Comparison of ENCODE assay signal across 1 cellular context in the genomic region with DNA sequence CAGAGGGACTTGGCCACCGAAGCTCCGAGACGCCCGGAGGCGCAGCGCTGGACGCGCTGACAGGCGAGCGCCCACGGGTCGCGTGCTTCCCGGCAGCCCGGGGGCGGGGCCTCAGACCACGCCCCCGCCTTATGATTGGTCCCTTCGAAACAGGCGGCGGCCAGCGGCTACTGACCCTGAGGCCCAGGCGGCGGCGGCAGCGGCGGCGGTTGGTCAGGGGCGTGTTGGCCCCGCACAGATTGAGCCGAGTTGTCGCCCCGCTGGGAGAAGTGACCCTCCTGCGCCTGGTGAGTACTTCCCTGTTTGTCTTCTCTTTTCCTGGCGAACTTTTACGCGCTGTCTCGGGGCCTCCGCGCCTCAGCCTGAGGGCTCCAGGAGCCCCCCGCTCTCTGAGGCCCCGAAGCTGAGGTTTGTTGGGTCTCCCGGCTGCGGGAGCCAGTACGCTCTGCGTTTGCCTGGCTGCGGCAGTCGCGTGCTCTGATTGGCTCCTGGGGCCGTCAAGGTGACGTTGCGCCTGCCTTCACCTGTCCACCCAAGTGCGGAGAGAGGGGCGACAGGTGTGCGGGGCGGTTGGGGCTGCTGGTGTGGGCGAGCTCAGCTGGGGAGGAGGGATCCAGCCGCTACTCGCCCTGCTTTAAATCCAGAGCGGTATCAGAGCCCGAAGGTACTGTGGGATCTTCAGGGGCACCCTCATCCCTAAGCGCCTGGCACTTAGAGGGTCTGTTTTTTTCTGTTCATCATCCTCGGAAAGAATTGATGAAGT.
TF ChIP-seq lines count a peak whose summit lies in the region.

A gene (plus strand): TSS at position 186 of the 763 bp plus-strand sequence. CDS start 21,221 bp downstream, outside the sequence.

TF ChIP-seq in H1, 55 proteins besides CTCF, POLR2A, EP300 and RAD21:
- TF ChIP-seq SIN3A (conservative IDR thresholded peaks at IDR 0.05 in 1 of 2, IDR thresholded peaks at IDR 0.05 in 1 of 2; ENCODE audit: low read depth in 1 of 2, low read length in 2 of 2): peak in 1 of 2 experiments; percentile 69; a peak in 2 of 4 replicates
- no peak for TF ChIP-seq FOSL1 (IDR thresholded peaks at IDR 0.05; ENCODE audit: insufficient read depth, low read depth, low read length)
- TF ChIP-seq NRF1 (IDR thresholded peaks at IDR 0.05; ENCODE audit: low read depth, low read length): no peak
- TF ChIP-seq TBP (IDR thresholded peaks at IDR 0.05; ENCODE audit: low read depth, low read length): no peak; the same call in 1 of the 2 replicates
- no peak for TF ChIP-seq KDM1A (IDR thresholded peaks at IDR 0.05; ENCODE audit: borderline replicate concordance, low read length)
- TF ChIP-seq CREB1 (IDR thresholded peaks at IDR 0.05): peak; percentile 69
- TF ChIP-seq GABPA (IDR thresholded peaks at IDR 0.05; ENCODE audit: borderline replicate concordance, insufficient read depth, low read length): no peak
- no peak for TF ChIP-seq SAP30 (IDR thresholded peaks at IDR 0.05; ENCODE audit: insufficient read depth, insufficient replicate concordance, low read length)
- TF ChIP-seq JUND (IDR thresholded peaks at IDR 0.05; ENCODE audit: low read length): no peak
- no peak; the same call in 1 of the 2 replicates for TF ChIP-seq SP2 (IDR thresholded peaks at IDR 0.05; ENCODE audit: low read length)
- TF ChIP-seq POLR2AphosphoS5 (IDR thresholded peaks at IDR 0.05; ENCODE audit: low read depth, low read length): peak; percentile 61; the same call in 1 of the 2 replicates
- TF ChIP-seq CHD2 (IDR thresholded peaks at IDR 0.05; ENCODE audit: low read length): peak; percentile 63; the same call in 1 of the 2 replicates
- TF ChIP-seq, protein P1, sequence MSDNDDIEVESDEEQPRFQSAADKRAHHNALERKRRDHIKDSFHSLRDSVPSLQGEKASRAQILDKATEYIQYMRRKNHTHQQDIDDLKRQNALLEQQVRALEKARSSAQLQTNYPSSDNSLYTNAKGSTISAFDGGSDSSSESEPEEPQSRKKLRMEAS (IDR thresholded peaks at IDR 0.05): peak; percentile 69
- TF ChIP-seq ASH2L (IDR thresholded peaks at IDR 0.05; ENCODE audit: low read length): peak; percentile 90
- no peak for TF ChIP-seq RFX5 (IDR thresholded peaks at IDR 0.05; ENCODE audit: borderline replicate concordance, low read depth, low read length)
- no peak for TF ChIP-seq BRCA1 (IDR thresholded peaks at IDR 0.05; ENCODE audit: low read depth, low read length)
- TF ChIP-seq EGR1 (IDR thresholded peaks at IDR 0.05; ENCODE audit: borderline replicate concordance, low read depth, low read length): peak; percentile 79; the same call in 1 of the 2 replicates
- TF ChIP-seq NANOG (IDR thresholded peaks at IDR 0.05; ENCODE audit: insufficient read depth, low read depth, low read length, poor library complexity, severe bottlenecking): no peak
- TF ChIP-seq GTF2F1 (IDR thresholded peaks at IDR 0.05; ENCODE audit: borderline replicate concordance, low read depth, low read length): no peak
- TF ChIP-seq TEAD4 (IDR thresholded peaks at IDR 0.05; ENCODE audit: low read depth, low read length): no peak
- TF ChIP-seq CTBP2 (IDR thresholded peaks at IDR 0.05; ENCODE audit: borderline replicate concordance, insufficient read depth, insufficient read length, low read length): no peak
- TF ChIP-seq HDAC2 (IDR thresholded peaks at IDR 0.05; ENCODE audit: borderline replicate concordance in 1 of 2, low read depth in 2 of 2, low read length in 2 of 2): peak in 1 of 2 experiments; percentile 4; a peak in 1 of 4 replicates
- peak; percentile 91; the same call in 1 of the 2 replicates for TF ChIP-seq RBBP5 (IDR thresholded peaks at IDR 0.05; ENCODE audit: borderline replicate concordance, low read depth, low read length)
- no peak for TF ChIP-seq POU5F1 (IDR thresholded peaks at IDR 0.05; ENCODE audit: low read depth, low read length)
- no peak for TF ChIP-seq RNF2 (IDR thresholded peaks at IDR 0.05; ENCODE audit: borderline replicate concordance, low read depth, low read length, missing control alignments, poor library complexity, severe bottlenecking)
- TF ChIP-seq, protein P2, sequence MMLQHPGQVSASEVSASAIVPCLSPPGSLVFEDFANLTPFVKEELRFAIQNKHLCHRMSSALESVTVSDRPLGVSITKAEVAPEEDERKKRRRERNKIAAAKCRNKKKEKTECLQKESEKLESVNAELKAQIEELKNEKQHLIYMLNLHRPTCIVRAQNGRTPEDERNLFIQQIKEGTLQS (IDR thresholded peaks at IDR 0.05; ENCODE audit: insufficient read depth, low read depth, low read length): no peak
- no peak for TF ChIP-seq SIRT6 (IDR thresholded peaks at IDR 0.05; ENCODE audit: low read length)
- TF ChIP-seq KDM4A (IDR thresholded peaks at IDR 0.05; ENCODE audit: low read depth, low read length, severe bottlenecking): peak; percentile 73
- TF ChIP-seq TAF7 (optimal IDR thresholded peaks at IDR 0.05; ENCODE audit: borderline replicate concordance, low read depth, low read length): peak; percentile 10
- no peak for TF ChIP-seq JUN (IDR thresholded peaks at IDR 0.05; ENCODE audit: low read depth, low read length)
- TF ChIP-seq ZNF274 (IDR thresholded peaks at IDR 0.05; ENCODE audit: borderline replicate concordance, extremely low read depth, low read length): no peak
- TF ChIP-seq, protein P3, sequence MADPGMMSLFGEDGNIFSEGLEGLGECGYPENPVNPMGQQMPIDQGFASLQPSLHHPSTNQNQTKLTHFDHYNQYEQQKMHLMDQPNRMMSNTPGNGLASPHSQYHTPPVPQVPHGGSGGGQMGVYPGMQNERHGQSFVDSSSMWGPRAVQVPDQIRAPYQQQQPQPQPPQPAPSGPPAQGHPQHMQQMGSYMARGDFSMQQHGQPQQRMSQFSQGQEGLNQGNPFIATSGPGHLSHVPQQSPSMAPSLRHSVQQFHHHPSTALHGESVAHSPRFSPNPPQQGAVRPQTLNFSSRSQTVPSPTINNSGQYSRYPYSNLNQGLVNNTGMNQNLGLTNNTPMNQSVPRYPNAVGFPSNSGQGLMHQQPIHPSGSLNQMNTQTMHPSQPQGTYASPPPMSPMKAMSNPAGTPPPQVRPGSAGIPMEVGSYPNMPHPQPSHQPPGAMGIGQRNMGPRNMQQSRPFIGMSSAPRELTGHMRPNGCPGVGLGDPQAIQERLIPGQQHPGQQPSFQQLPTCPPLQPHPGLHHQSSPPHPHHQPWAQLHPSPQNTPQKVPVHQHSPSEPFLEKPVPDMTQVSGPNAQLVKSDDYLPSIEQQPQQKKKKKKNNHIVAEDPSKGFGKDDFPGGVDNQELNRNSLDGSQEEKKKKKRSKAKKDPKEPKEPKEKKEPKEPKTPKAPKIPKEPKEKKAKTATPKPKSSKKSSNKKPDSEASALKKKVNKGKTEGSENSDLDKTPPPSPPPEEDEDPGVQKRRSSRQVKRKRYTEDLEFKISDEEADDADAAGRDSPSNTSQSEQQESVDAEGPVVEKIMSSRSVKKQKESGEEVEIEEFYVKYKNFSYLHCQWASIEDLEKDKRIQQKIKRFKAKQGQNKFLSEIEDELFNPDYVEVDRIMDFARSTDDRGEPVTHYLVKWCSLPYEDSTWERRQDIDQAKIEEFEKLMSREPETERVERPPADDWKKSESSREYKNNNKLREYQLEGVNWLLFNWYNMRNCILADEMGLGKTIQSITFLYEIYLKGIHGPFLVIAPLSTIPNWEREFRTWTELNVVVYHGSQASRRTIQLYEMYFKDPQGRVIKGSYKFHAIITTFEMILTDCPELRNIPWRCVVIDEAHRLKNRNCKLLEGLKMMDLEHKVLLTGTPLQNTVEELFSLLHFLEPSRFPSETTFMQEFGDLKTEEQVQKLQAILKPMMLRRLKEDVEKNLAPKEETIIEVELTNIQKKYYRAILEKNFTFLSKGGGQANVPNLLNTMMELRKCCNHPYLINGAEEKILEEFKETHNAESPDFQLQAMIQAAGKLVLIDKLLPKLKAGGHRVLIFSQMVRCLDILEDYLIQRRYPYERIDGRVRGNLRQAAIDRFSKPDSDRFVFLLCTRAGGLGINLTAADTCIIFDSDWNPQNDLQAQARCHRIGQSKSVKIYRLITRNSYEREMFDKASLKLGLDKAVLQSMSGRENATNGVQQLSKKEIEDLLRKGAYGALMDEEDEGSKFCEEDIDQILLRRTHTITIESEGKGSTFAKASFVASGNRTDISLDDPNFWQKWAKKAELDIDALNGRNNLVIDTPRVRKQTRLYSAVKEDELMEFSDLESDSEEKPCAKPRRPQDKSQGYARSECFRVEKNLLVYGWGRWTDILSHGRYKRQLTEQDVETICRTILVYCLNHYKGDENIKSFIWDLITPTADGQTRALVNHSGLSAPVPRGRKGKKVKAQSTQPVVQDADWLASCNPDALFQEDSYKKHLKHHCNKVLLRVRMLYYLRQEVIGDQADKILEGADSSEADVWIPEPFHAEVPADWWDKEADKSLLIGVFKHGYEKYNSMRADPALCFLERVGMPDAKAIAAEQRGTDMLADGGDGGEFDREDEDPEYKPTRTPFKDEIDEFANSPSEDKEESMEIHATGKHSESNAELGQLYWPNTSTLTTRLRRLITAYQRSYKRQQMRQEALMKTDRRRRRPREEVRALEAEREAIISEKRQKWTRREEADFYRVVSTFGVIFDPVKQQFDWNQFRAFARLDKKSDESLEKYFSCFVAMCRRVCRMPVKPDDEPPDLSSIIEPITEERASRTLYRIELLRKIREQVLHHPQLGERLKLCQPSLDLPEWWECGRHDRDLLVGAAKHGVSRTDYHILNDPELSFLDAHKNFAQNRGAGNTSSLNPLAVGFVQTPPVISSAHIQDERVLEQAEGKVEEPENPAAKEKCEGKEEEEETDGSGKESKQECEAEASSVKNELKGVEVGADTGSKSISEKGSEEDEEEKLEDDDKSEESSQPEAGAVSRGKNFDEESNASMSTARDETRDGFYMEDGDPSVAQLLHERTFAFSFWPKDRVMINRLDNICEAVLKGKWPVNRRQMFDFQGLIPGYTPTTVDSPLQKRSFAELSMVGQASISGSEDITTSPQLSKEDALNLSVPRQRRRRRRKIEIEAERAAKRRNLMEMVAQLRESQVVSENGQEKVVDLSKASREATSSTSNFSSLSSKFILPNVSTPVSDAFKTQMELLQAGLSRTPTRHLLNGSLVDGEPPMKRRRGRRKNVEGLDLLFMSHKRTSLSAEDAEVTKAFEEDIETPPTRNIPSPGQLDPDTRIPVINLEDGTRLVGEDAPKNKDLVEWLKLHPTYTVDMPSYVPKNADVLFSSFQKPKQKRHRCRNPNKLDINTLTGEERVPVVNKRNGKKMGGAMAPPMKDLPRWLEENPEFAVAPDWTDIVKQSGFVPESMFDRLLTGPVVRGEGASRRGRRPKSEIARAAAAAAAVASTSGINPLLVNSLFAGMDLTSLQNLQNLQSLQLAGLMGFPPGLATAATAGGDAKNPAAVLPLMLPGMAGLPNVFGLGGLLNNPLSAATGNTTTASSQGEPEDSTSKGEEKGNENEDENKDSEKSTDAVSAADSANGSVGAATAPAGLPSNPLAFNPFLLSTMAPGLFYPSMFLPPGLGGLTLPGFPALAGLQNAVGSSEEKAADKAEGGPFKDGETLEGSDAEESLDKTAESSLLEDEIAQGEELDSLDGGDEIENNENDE (IDR thresholded peaks at IDR 0.05; ENCODE audit: insufficient replicate concordance, low read length): no peak
- no peak for TF ChIP-seq BCL11A (IDR thresholded peaks at IDR 0.05; ENCODE audit: low read depth in 2 of 2, low read length in 2 of 2)
- no peak for TF ChIP-seq SUZ12 (IDR thresholded peaks at IDR 0.05; ENCODE audit: low read length)
- no peak for TF ChIP-seq SIX5 (IDR thresholded peaks at IDR 0.05; ENCODE audit: low read depth, low read length)
- TF ChIP-seq, protein P4, sequence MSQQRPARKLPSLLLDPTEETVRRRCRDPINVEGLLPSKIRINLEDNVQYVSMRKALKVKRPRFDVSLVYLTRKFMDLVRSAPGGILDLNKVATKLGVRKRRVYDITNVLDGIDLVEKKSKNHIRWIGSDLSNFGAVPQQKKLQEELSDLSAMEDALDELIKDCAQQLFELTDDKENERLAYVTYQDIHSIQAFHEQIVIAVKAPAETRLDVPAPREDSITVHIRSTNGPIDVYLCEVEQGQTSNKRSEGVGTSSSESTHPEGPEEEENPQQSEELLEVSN (IDR thresholded peaks at IDR 0.05): peak; percentile 88
- TF ChIP-seq TCF12 (IDR thresholded peaks at IDR 0.05; ENCODE audit: low read depth, low read length): no peak
- TF ChIP-seq, protein P5, sequence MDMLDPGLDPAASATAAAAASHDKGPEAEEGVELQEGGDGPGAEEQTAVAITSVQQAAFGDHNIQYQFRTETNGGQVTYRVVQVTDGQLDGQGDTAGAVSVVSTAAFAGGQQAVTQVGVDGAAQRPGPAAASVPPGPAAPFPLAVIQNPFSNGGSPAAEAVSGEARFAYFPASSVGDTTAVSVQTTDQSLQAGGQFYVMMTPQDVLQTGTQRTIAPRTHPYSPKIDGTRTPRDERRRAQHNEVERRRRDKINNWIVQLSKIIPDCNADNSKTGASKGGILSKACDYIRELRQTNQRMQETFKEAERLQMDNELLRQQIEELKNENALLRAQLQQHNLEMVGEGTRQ (IDR thresholded peaks at IDR 0.05; ENCODE audit: low read length): no peak
- no peak for TF ChIP-seq RXRA (IDR thresholded peaks at IDR 0.05; ENCODE audit: insufficient read depth, low read depth, low read length)
- peak; percentile 60 for TF ChIP-seq SP1 (IDR thresholded peaks at IDR 0.05; ENCODE audit: low read depth, low read length)
- peak; percentile 69 for TF ChIP-seq TAF1 (IDR thresholded peaks at IDR 0.05; ENCODE audit: low read depth, low read length)
- no peak for TF ChIP-seq MAFK (IDR thresholded peaks at IDR 0.05; ENCODE audit: low read depth, low read length)
- TF ChIP-seq BACH1 (IDR thresholded peaks at IDR 0.05; ENCODE audit: low read length): no peak
- TF ChIP-seq HDAC6 (IDR thresholded peaks at IDR 0.05; ENCODE audit: low read depth, low read length): no peak
- no peak for TF ChIP-seq CHD1 (IDR thresholded peaks at IDR 0.05; ENCODE audit: low read depth, low read length)
- no peak for TF ChIP-seq CEBPB (IDR thresholded peaks at IDR 0.05; ENCODE audit: low read depth, low read length)
- no peak for TF ChIP-seq CBX5 (IDR thresholded peaks at IDR 0.05; ENCODE audit: low read depth, low read length)
- TF ChIP-seq SRF (IDR thresholded peaks at IDR 0.05; ENCODE audit: low read depth, low read length): no peak
- no peak for TF ChIP-seq EZH2 (IDR thresholded peaks at IDR 0.05; ENCODE audit: low read depth, low read length, severe bottlenecking)
- TF ChIP-seq, protein P6, sequence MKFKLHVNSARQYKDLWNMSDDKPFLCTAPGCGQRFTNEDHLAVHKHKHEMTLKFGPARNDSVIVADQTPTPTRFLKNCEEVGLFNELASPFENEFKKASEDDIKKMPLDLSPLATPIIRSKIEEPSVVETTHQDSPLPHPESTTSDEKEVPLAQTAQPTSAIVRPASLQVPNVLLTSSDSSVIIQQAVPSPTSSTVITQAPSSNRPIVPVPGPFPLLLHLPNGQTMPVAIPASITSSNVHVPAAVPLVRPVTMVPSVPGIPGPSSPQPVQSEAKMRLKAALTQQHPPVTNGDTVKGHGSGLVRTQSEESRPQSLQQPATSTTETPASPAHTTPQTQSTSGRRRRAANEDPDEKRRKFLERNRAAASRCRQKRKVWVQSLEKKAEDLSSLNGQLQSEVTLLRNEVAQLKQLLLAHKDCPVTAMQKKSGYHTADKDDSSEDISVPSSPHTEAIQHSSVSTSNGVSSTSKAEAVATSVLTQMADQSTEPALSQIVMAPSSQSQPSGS (IDR thresholded peaks at IDR 0.05; ENCODE audit: low read length): no peak
- no peak for TF ChIP-seq CBX8 (IDR thresholded peaks at IDR 0.05; ENCODE audit: borderline replicate concordance, low read depth, low read length)
- peak; percentile 91 for TF ChIP-seq PHF8 (conservative IDR thresholded peaks at IDR 0.05; ENCODE audit: low read depth, low read length)
- no peak for TF ChIP-seq YY1 (IDR thresholded peaks at IDR 0.05; ENCODE audit: low read depth, low read length)
- no peak for TF ChIP-seq KDM5A (IDR thresholded peaks at IDR 0.05; ENCODE audit: low read length)
- peak; percentile 82 for TF ChIP-seq SP4 (IDR thresholded peaks at IDR 0.05; ENCODE audit: low read length)
